8 cellular contexts compared by ENCODE assay signal in genomic region chr17:37220609-37220953, GRCh38.
DNase-seq lines count a peak whose midpoint lies in the region; ATAC-seq lines count a peak whose summit lies in the region.

No MANE protein-coding gene starts in this region.

- H3K4me1 ChIP-seq in adipocyte (ENCODE audit: control insufficient read depth, insufficient read depth, low read length) = peaks cover 9% of the 10 kb centered on the region

- intact Hi-C loops in left colon (cut with DNase I, micrococcal nuclease) = no loop called here

- ATAC-seq in left lobe of liver = peak; percentile 48
- no peak for ATAC-seq in HG03280 (IDR thresholded peaks at IDR 0.05; ENCODE audit: unreplicated experiment)
- no peak for ATAC-seq in left colon

- H3K4me3 ChIP-seq in adipocyte (ENCODE audit: low read length) = no peak overlapping the region

- DNase-seq in NCI-H510A treated with DMSO at 0.1 percent for 48 hours (lab: John Stamatoyannopoulos, UW) (peak; percentile 15), NCI-H510A (lab: John Stamatoyannopoulos, UW) (no peak), NCI-H1105 treated with DMSO at 0.1 percent for 48 hours (lab: John Stamatoyannopoulos, UW) (peak; percentile 30), adipocyte (ENCODE audit: low read depth) (peak; percentile 58), left lobe of liver (ENCODE audit: low spot score) (no peak), KG1 (lab: John Stamatoyannopoulos, UW) (no peak), left colon (no peak)

- H3K9me3 ChIP-seq in adipocyte (ENCODE audit: control insufficient read depth, low read length) = no peaks in the 10 kb centered on the region

- H3K27me3 ChIP-seq in adipocyte (replicated peaks; ENCODE audit: control insufficient read depth, insufficient read depth, low read length) = no peaks in the 10 kb centered on the region

- H3K9ac ChIP-seq in adipocyte (ENCODE audit: low read length) = no peak overlapping the region

- peaks cover 91% of the 10 kb centered on the region for H3K36me3 ChIP-seq in adipocyte (ENCODE audit: control insufficient read depth, insufficient read depth, low read length, severe bottlenecking)

Comparison
In these comparisons a context has a peak if more than half of its experiments do, and no peak if none do; other contexts are left out.
1. DNase-seq: peak in NCI-H510A treated with DMSO at 0.1 percent for 48 hours (single experiment), NCI-H1105 treated with DMSO at 0.1 percent for 48 hours (single experiment) and adipocyte (single experiment); none in NCI-H510A (single experiment), left lobe of liver (single experiment), KG1 (single experiment) and left colon (0 of 2).